In the genomic region with DNA sequence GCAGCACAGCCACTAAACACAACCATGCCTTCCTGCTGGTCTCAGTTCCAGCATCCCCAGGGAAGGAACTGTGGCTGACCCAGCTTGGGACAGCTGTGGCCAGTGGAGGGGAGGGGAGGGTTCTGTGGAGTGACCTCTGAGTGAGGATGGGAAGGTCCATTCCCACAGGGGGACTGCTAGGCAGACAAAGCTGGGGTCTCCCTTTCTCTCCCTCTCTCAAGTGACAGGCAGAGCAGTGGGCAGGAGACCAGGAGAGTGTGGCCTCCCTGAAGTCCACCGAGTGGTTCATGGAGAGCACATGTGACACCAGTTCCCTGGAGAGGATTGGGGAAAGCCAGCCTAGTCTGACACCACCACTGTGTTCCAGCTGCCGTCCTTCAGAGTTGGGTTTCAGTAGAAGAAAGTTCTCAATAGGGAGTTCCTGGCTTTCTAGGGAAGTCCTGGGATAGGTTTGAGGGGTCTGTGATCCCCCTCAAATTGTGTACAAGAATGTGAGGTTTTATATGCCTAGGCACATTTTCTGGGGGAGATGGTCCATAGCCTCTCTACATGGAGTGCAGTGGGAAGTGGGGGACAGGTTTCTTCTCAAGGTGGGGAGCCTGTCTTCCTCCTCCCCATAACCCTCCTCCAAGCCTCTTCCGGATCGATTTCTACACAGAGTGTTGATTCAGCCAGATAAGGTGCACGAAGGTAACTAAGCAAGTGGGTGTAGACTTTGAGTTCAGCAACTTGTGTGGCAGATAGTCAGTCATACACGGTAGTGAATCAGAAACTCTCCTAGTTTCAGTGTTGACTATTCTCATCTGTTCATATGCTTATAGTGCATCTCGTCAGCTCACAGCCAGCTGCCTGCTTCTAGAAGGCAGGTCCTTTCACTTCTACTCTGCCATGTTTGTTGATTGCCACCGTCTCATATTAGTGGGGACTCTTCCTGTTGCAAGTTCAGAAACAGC, we compare ENCODE assay signal across 10 cellular contexts. TPM values are rescaled to one million over a fixed set of nuclear protein-coding genes. Genes with fewer than 3 reads are reported as not detected.
DNase-seq lines count a peak whose midpoint lies in the region; ATAC-seq, FAIRE-seq and TF ChIP-seq lines count a peak whose summit lies in the region.
"Had no signal": no experiment of that assay in that cellular context is flagged by ENCODE, and none has a peak within 500 bp of the region (broad histone marks: within the 10 kb centered on the region; RNA-seq: fewer than 3 reads in every experiment).

No MANE protein-coding gene starts in this region.

- H3K27ac ChIP-seq in brain microvascular endothelial cell, result no peak overlapping the region

- H3K4me3 ChIP-seq in brain microvascular endothelial cell (ENCODE audit: low read depth, low read length), result no peak overlapping the region

- in situ Hi-C loops in brain microvascular endothelial cell (cut with HindIII; ENCODE audit: low pct_ligation_motif_present, low sequenced_read_pairs), result no loop called here

- no peak for TF ChIP-seq CTCF in brain microvascular endothelial cell (IDR thresholded peaks at IDR 0.05; ENCODE audit: low read depth, low read length, missing control alignments)
- no peak for TF ChIP-seq CTCF in omental fat pad (IDR thresholded peaks at IDR 0.05)

- peaks cover 4% of the 10 kb centered on the region for H3K36me3 ChIP-seq in brain microvascular endothelial cell (replicated peaks)

- peak; percentile 97 for FAIRE-seq in GM12892 (lab: Jason Lieb, UNC)
- FAIRE-seq: endometrium had no signal

- peak; percentile 86 for ATAC-seq in GM21381 (IDR thresholded peaks at IDR 0.05; ENCODE audit: unreplicated experiment)
- ATAC-seq in HG03460 (IDR thresholded peaks at IDR 0.05; ENCODE audit: unreplicated experiment), result peak; percentile 93
- peak; percentile 82 for ATAC-seq in left colon
- ATAC-seq in omental fat pad (ENCODE audit: low FRiP score), result no peak

- no peak for TF ChIP-seq POLR2A in GM12892 (IDR thresholded peaks at IDR 0.05; ENCODE audit: low read depth, low read length)

- no peaks in the 10 kb centered on the region for H3K27me3 ChIP-seq in brain microvascular endothelial cell (replicated peaks)

- peak; percentile 54 for DNase-seq in GM12892 (ENCODE audit: insufficient read length)
- peak in 1 of 2 donors; percentile 37 for DNase-seq in left colon
- no peak for DNase-seq in amniotic stem cell (lab: John Stamatoyannopoulos, UW)
- no peak for DNase-seq in brain microvascular endothelial cell
- no peak for DNase-seq in omental fat pad (ENCODE audit: low spot score)
- DNase-seq in NCI-H526 (lab: John Stamatoyannopoulos, UW), result no peak

- intact Hi-C loops in left colon (cut with DNase I, micrococcal nuclease), result no loop called here

RNA-seq across cellular contexts. Expression of a gene that starts 18.9 kb away (rescaled TPM):
- polyA plus RNA-seq in GM12892 (2012; ENCODE audit: missing spikeins), result 26.6 TPM
- total RNA-seq in left colon (10 to 100 TPM; 35.3 to 37.2 TPM), omental fat pad (10 to 100 TPM; 25.8 to 37.8 (median 31.9) TPM)

RNA-seq across cellular contexts. Expression of a gene that starts 37.6 kb away (rescaled TPM):
- 18.6 TPM for polyA plus RNA-seq in GM12892 (2012; ENCODE audit: missing spikeins)
- total RNA-seq in left colon (100 to 1,000 TPM; 117 to 121 TPM), omental fat pad (10 to 100 TPM; 15.1 to 29.3 (median 19.7) TPM)

RNA-seq across cellular contexts. Expression of a gene that starts 46.8 kb away (rescaled TPM):
- polyA plus RNA-seq in GM12892 (2012; ENCODE audit: missing spikeins), result not detected
- total RNA-seq in left colon (not detected), omental fat pad (not detected)
- total RNA-seq: renal cortical epithelial cell had no signal
